ENCODE assay signal across 23 cellular contexts in genomic region chr18:23173912-23174311, GRCh38.
"Had no signal": no experiment of that assay in that cellular context is flagged by ENCODE, and none has a peak within 500 bp of the region (broad histone marks: within the 10 kb centered on the region; RNA-seq: fewer than 3 reads in every experiment).

No MANE protein-coding gene starts in this region.

- H3K27ac ChIP-seq: RWPE1, SJCRH30 had no signal

- DNase-seq: IMR-90, Karpas-422, KG1, MG63, NCI-H1092 treated with DMSO at 0.1 percent for 48 hours, NCI-H1436, NCI-H187, NCI-H2029, NCI-H2081 treated with DMSO at 0.1 percent for 48 hours, NCI-H2171, NCI-H226, NCI-H446, NCI-H510A, NCI-H524 treated with DMSO at 0.1 percent for 48 hours, NCI-H69, NCI-H774, PC-3, SHP77, SJCRH30 had no signal

- ATAC-seq: HepG2, Panc1, PC-3, SK-N-SH treated with all-trans-retinoic acid at 6 μM for 48 hours had no signal

- H3K4me3 ChIP-seq: MG63, SJCRH30 had no signal

- H3K9me3 ChIP-seq: MG63, SJCRH30 had no signal

- FAIRE-seq: HepG2 had no signal

- H3K27me3 ChIP-seq: MG63, SJCRH30 had no signal

- H3K36me3 ChIP-seq: MG63, SJCRH30 had no signal
